ENCODE assay signal across 31 cellular contexts in genomic region chr14:105439179-105439578, GRCh38. TPM values are rescaled to one million over a fixed set of nuclear protein-coding genes. Genes with fewer than 3 reads are reported as not detected.
"Had no signal": no experiment of that assay in that cellular context is flagged by ENCODE, and none has a peak within 500 bp of the region (broad histone marks: within the 10 kb centered on the region; RNA-seq: fewer than 3 reads in every experiment).

No MANE protein-coding gene starts in this region.

- H3K4me3 ChIP-seq: ascending aorta, cardiac muscle cell, Peyer's patch, SJSA1 had no signal

- FAIRE-seq: TTC549 had no signal

- H3K27me3 ChIP-seq: ascending aorta, cardiac muscle cell, Peyer's patch, SJSA1 had no signal

- H3K4me2 ChIP-seq: SK-N-SH had no signal

- H3K27ac ChIP-seq: ascending aorta, cardiac muscle cell, Peyer's patch, SJSA1 had no signal

- H3K9ac ChIP-seq: SK-N-SH had no signal

- ATAC-seq: activated CD4-positive, alpha-beta T cell treated with anti-CD3 and anti-CD28 coated beads for 36 hours; activated CD4-positive, CD25-positive, alpha-beta regulatory T cell treated with anti-CD3 and anti-CD28 coated beads, Interleukin-2, amount 50 U/mL, for 24 hours; activated CD8-positive, alpha-beta T cell treated with anti-CD3 and anti-CD28 coated beads, Interleukin-2, amount 10 ng/mL, durations not matched to agents 7 days and 5 days; PC-3; WTC11 had no signal

- H3K4me1 ChIP-seq: SJSA1 had no signal

- DNase-seq: activated CD4-positive, alpha-beta T cell treated with anti-CD3 and anti-CD28 coated beads for 36 hours; activated CD4-positive, alpha-beta T cell treated with anti-CD3 and anti-CD28 coated beads, Interleukin-2, amount 10 ng/mL, durations not matched to agents 7 days and 5 days; activated CD4-positive, alpha-beta T cell treated with anti-CD3 and anti-CD28 coated beads, Interleukin-2, amount 50 U/mL, for 48 hours; activated CD8-positive, alpha-beta T cell treated with anti-CD3 and anti-CD28 coated beads, Interleukin-2, amount 10 ng/mL, durations not matched to agents 7 days and 5 days; activated gamma-delta T cell; activated naive CD4-positive, alpha-beta T cell treated with Interleukin-2 at 50 U/mL for 16 hours; activated naive CD8-positive, alpha-beta T cell treated with anti-CD3 and anti-CD28 coated beads, Interleukin-2, amount 10 ng/mL, durations not matched to agents 7 days and 5 days; activated T-cell treated with anti-CD3 and anti-CD28 coated beads, Interleukin-2, amount 50 U/mL, for 24 hours; amygdala; NCI-H1092 treated with DMSO at 0.1 percent for 48 hours; NCI-H1417; NCI-H146; NCI-H187; NCI-H2029 treated with DMSO at 0.1 percent for 48 hours; NCI-H2107; NCI-H2171; NCI-H510A; NCI-H526; NCI-H748 treated with DMSO at 0.1 percent for 48 hours; NK-92 treated with Interleukin-12 subunit alpha and Interleukin-12 subunit beta, amount 100 ng/mL, for 24 hours; PC-3; Peyer's patch; SHP77 treated with DMSO at 0.1 percent for 48 hours; SK-N-SH had no signal

- H3K36me3 ChIP-seq: cardiac muscle cell, SJSA1 had no signal

- H3K9me3 ChIP-seq: ascending aorta, Peyer's patch, SJSA1, SK-N-SH had no signal

RNA-seq across cellular contexts. Expression of gene TEX22, which starts 40.8 kb away (rescaled TPM):
- total RNA-seq: ascending aorta, M059J had no signal

RNA-seq across cellular contexts. Expression of gene CRIP1, which starts 47.5 kb away (rescaled TPM):
- total RNA-seq: M059J had no signal
